8 cellular contexts compared by ENCODE assay signal in genomic region chr10:16381083-16381482, GRCh38. TPM values are rescaled to one million over a fixed set of nuclear protein-coding genes. Genes with fewer than 3 reads are reported as not detected.
DNase-seq lines count a peak whose midpoint lies in the region; ATAC-seq and TF ChIP-seq lines count a peak whose summit lies in the region.

No MANE protein-coding gene starts in this region.

- H3K4me1 Mint-ChIP-seq in activated T-cell treated with anti-CD3 and anti-CD28 coated beads, Interleukin-2, amount 50 U/mL, for 4 hours (ENCODE audit: low read depth), result no peaks in the 10 kb centered on the region

- intact Hi-C loops in lower leg skin (cut with DNase I; ENCODE audit: low total_unique reads), result no loop called here

- H3K27ac ChIP-seq in RWPE2 (ENCODE audit: poor library complexity, severe bottlenecking), result no peak overlapping the region

- H3K9me3 Mint-ChIP-seq in activated T-cell treated with anti-CD3 and anti-CD28 coated beads, Interleukin-2, amount 50 U/mL, for 4 hours, result no peaks in the 10 kb centered on the region

- 62 to 82% methylated on average over 3 of the region's 3 CpGs for WGBS in lower leg skin, 2 donors

- TF ChIP-seq POLR2A in lower leg skin (IDR thresholded peaks at IDR 0.05), result no peak

- H3K4me3 Mint-ChIP-seq in activated T-cell treated with anti-CD3 and anti-CD28 coated beads, Interleukin-2, amount 50 U/mL, for 4 hours, result no peak overlapping the region

- no peaks in the 10 kb centered on the region for H3K36me3 ChIP-seq in RWPE2 (ENCODE audit: low read depth)

- peaks cover 7% of the 10 kb centered on the region for H3K4me1 ChIP-seq in RWPE2 (ENCODE audit: insufficient read depth, poor library complexity, severe bottlenecking)

- DNase-seq in A172 (ENCODE audit: low spot score) (peak; percentile 10), RWPE2 (ENCODE audit: low spot score) (no peak), lower leg skin (ENCODE audit: low spot score in 2 of 2) (no peak), superior temporal gyrus (ENCODE audit: extremely low spot score) (no peak)
- DNase-seq in activated T-cell treated with anti-CD3 and anti-CD28 coated beads, Interleukin-2, amount 50 U/mL, for 4 hours, result no peak
- DNase-seq in stimulated activated CD4-positive, alpha-beta T cell treated with anti-CD3 and anti-CD28 coated beads, Interleukin-2, amount 100 ng/mL, for 24 hours, result no peak

- no peaks in the 10 kb centered on the region for H3K36me3 Mint-ChIP-seq in activated T-cell treated with anti-CD3 and anti-CD28 coated beads, Interleukin-2, amount 50 U/mL, for 4 hours (ENCODE audit: insufficient read depth)

- H3K9me3 ChIP-seq in RWPE2 (ENCODE audit: severe bottlenecking), result no peaks in the 10 kb centered on the region

- peaks cover 11% of the 10 kb centered on the region for H3K27me3 Mint-ChIP-seq in activated T-cell treated with anti-CD3 and anti-CD28 coated beads, Interleukin-2, amount 50 U/mL, for 4 hours (ENCODE audit: low read depth)

- peak; percentile 92 for ATAC-seq in GM19397 (IDR thresholded peaks at IDR 0.05; ENCODE audit: unreplicated experiment)
- peak; percentile 78 for ATAC-seq in HG03066 (IDR thresholded peaks at IDR 0.05; ENCODE audit: low read depth, unreplicated experiment)
- peak; percentile 85 for ATAC-seq in RWPE2 (ENCODE audit: low read depth)
- ATAC-seq in activated T-cell treated with anti-CD3 and anti-CD28 coated beads, Interleukin-2, amount 50 U/mL, for 4 hours, result no peak

- TF ChIP-seq CTCF in RWPE2 (IDR thresholded peaks at IDR 0.05; ENCODE audit: poor library complexity, severe bottlenecking) (no peak), lower leg skin (IDR thresholded peaks at IDR 0.05) (no peak)

- H3K4me3 ChIP-seq in RWPE2 (ENCODE audit: severe bottlenecking) (no peak overlapping the region), lower leg skin (ENCODE audit: low read depth, poor library complexity, severe bottlenecking) (no peak overlapping the region)

- no peaks in the 10 kb centered on the region for H3K27me3 ChIP-seq in RWPE2 (ENCODE audit: insufficient read depth, poor library complexity, severe bottlenecking)

RNA-seq across cellular contexts. Expression of gene PTER, which starts 55.7 kb away (rescaled TPM):
- total RNA-seq in A172 (2014; rRNA removed; shearing (Covaris generic)), result not detected in 2 replicates
- 10 to 100 TPM; 10.2 to 17.6 (median 14.0) TPM for total RNA-seq in lower leg skin
- 10 to 100 TPM; 17.8 to 18.7 (median 18.5) TPM for total RNA-seq in activated T-cell treated with anti-CD3 and anti-CD28 coated beads, Interleukin-2, amount 50 U/mL, for 4 hours

Comparison
In these comparisons a context has a peak if more than half of its experiments do, and no peak if none do; other contexts are left out.
1. ATAC-seq: peak in GM19397 (single experiment), HG03066 (single experiment) and RWPE2 (single experiment); none in activated T-cell treated with anti-CD3 and anti-CD28 coated beads, Interleukin-2, amount 50 U/mL, for 4 hours (0 of 2).
2. RNA of gene PTER, which starts 55.7 kb away (total RNA-seq): 17.8 to 18.7 TPM in activated T-cell treated with anti-CD3 and anti-CD28 coated beads, Interleukin-2, amount 50 U/mL, for 4 hours and 10.2 to 17.6 TPM in lower leg skin; not detected in A172; every median in the first group is over 10 times any median in the second.